9 cellular contexts compared by ENCODE assay signal in the genomic region with DNA sequence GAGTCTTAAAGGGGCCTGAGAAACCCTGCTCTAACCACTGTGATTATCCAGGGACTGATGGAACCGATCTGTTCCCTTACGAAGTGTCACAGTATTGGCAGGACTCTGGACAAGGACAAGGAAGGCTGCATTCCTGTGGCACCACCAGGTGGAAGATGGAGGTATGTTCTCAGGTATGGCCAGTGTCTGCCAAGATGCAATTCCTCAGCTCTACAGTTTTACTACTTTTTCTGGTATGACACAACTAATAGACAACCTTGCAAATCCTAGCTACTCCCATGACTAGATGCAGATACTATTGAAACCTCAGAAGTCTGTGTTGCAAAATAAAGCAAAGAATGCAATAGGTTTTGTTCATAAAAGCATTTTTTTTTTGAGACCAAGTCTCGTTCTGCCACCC. TPM values are rescaled to one million over a fixed set of nuclear protein-coding genes. Genes with fewer than 3 reads are reported as not detected.
DNase-seq lines count a peak whose midpoint lies in the region; ATAC-seq and TF ChIP-seq lines count a peak whose summit lies in the region.
"Had no signal": no experiment of that assay in that cellular context is flagged by ENCODE, and none has a peak within 500 bp of the region (broad histone marks: within the 10 kb centered on the region; RNA-seq: fewer than 3 reads in every experiment).

No MANE protein-coding gene starts in this region.

- ATAC-seq in GM21737 (IDR thresholded peaks at IDR 0.05; ENCODE audit: unreplicated experiment) = no peak
- ATAC-seq in HG03565 (IDR thresholded peaks at IDR 0.05; ENCODE audit: unreplicated experiment) = no peak

- DNase-seq in GM10248 (ENCODE audit: extremely low spot score) (no peak), LNCaP clone FGC (ENCODE audit: low read depth) (peak; percentile 76), choroid plexus epithelial cell (ENCODE audit: low read depth) (peak; percentile 65), mucosa of gallbladder (ENCODE audit: low spot score) (peak; percentile 60), EL (no peak), COLO829 (ENCODE audit: low spot score) (no peak)

- POLR2A ChIA-PET in GM10248 (lab: Yijun Ruan, JAX) = no interaction called here

- TF ChIP-seq CTCF in GM10248 (IDR thresholded peaks at IDR 0.05; ENCODE audit: control extremely low read depth, extremely low read depth, low read depth, missing control alignments) = peak; percentile 4
- TF ChIP-seq CTCF in LNCaP clone FGC (IDR thresholded peaks at IDR 0.05; ENCODE audit: control insufficient read depth, extremely low read depth, insufficient read depth) = peak; percentile 93
- TF ChIP-seq CTCF in choroid plexus epithelial cell (conservative IDR thresholded peaks at IDR 0.05; ENCODE audit: low read depth, low read length) = peak; percentile 10

- H3K4me3 ChIP-seq in LNCaP clone FGC (ENCODE audit: low read depth, low read length) (no peak overlapping the region), choroid plexus epithelial cell (ENCODE audit: low read depth, low read length) (no peak overlapping the region)
- H3K4me3 ChIP-seq: suprapubic skin had no signal

- CTCF ChIA-PET in GM10248 (lab: Yijun Ruan, JAX) = interaction anchor here (1.5 kb wide), 1 partner anchor 29 kb away, joined by 3 read pairs; no protein-coding TSS in a partner anchor

RNA-seq across cellular contexts. Expression of a gene that starts 14.6 kb away (rescaled TPM):
- 30.3 TPM for total RNA-seq in mucosa of gallbladder

Comparison
In these comparisons a context has a peak if more than half of its experiments do, and no peak if none do; other contexts are left out.
1. DNase-seq: peak in LNCaP clone FGC (single experiment), choroid plexus epithelial cell (single experiment) and mucosa of gallbladder (single experiment); none in GM10248 (single experiment), EL (single experiment) and COLO829 (single experiment).
2. CTCF ChIP-seq: peak in every context shown above with its lines; median percentile 93 in LNCaP clone FGC; 10 in choroid plexus epithelial cell; 4 in GM10248.